ENCODE assay signal across 24 cellular contexts in genomic region chr5:10985711-10986110, GRCh38.
DNase-seq lines count a peak whose midpoint lies in the region; ATAC-seq, FAIRE-seq and TF ChIP-seq lines count a peak whose summit lies in the region.
"Had no signal": no experiment of that assay in that cellular context is flagged by ENCODE, and none has a peak within 500 bp of the region (broad histone marks: within the 10 kb centered on the region; RNA-seq: fewer than 3 reads in every experiment).

No MANE protein-coding gene starts in this region.

- H3K4me3 Mint-ChIP-seq in T-helper 17 cell, result no peak overlapping the region
- H3K4me3 Mint-ChIP-seq: activated B cell treated with CpG ODN at 0.5 μM for 24 hours; activated CD8-positive, alpha-beta memory T cell treated with anti-CD3 and anti-CD28 coated beads, Interleukin-2, amount 10 ng/mL, durations not matched to agents 7 days and 5 days; mesothelial cell of epicardium; naive thymus-derived CD4-positive, alpha-beta T cell; T-cell had no signal

- no peaks in the 10 kb centered on the region for H3K79me2 ChIP-seq in GM23248 (ENCODE audit: insufficient read depth)

- H3K9ac ChIP-seq in GM23248, result no peak overlapping the region

- no peak for DNase-seq in GM12891 (ENCODE audit: insufficient read length, low spot score)
- no peak for DNase-seq in T-helper 17 cell
- no peak for DNase-seq in pons (ENCODE audit: low spot score)
- no peak for DNase-seq in GM23248
- DNase-seq: activated B cell treated with CpG ODN at 0.5 μM for 24 hours; activated CD8-positive, alpha-beta memory T cell treated with anti-CD3 and anti-CD28 coated beads, Interleukin-2, amount 10 ng/mL, durations not matched to agents 7 days and 5 days; activated T-cell treated with anti-CD3 and anti-CD28 coated beads, Interleukin-2, amount 50 U/mL, for 48 hours; CD4-positive, CD25-positive, alpha-beta regulatory T cell; naive thymus-derived CD4-positive, alpha-beta T cell; NCI-H1092 treated with DMSO at 0.1 percent for 48 hours; NCI-H2029; nucleus accumbens; psoas muscle; SJCRH30; T-cell had no signal

- ATAC-seq in GM19351 (IDR thresholded peaks at IDR 0.05; ENCODE audit: unreplicated experiment) (peak; percentile 42), HG02798 (IDR thresholded peaks at IDR 0.05; ENCODE audit: poor library complexity, unreplicated experiment) (peak; percentile 37), HG03520 (IDR thresholded peaks at IDR 0.05; ENCODE audit: unreplicated experiment) (peak; percentile 61), esophagus mucosa (no peak), T-helper 17 cell (no peak)
- ATAC-seq: activated CD8-positive, alpha-beta memory T cell treated with anti-CD3 and anti-CD28 coated beads, Interleukin-2, amount 10 ng/mL, durations not matched to agents 7 days and 5 days; naive thymus-derived CD4-positive, alpha-beta T cell; psoas muscle; T-cell had no signal

- H3F3A ChIP-seq in GM23248 (ENCODE audit: insufficient read depth), result no peaks in the 10 kb centered on the region

- H3K4me3 ChIP-seq in GM23248, result no peak overlapping the region
- H3K4me3 ChIP-seq: HAP-1, psoas muscle, SJCRH30, tibial nerve had no signal

- H3K4me2 ChIP-seq in GM23248 (ENCODE audit: unreplicated experiment), result no peak overlapping the region

- H2AFZ ChIP-seq in GM23248, result no peak overlapping the region

- peaks cover 22% of the 10 kb centered on the region for H3K27me3 ChIP-seq in GM23248 (replicated peaks; ENCODE audit: insufficient read depth)
- H3K27me3 ChIP-seq: SJCRH30 had no signal

- in situ Hi-C loops in GM23248 (cut with MboI), result no loop called here

- WGBS in GM23248 (ENCODE audit: low coverage in 1 of 2, low lambda C conversion rate in 2 of 2, missing lambda C conversion rate in 2 of 2), 2 experiments, result 62 to 63% methylated on average over 2 of the region's 2 CpGs

- H3K36me3 ChIP-seq in GM23248 (ENCODE audit: low read depth), result no peaks in the 10 kb centered on the region
- H3K36me3 ChIP-seq: HAP-1, SJCRH30, tibial nerve had no signal

- no peak for TF ChIP-seq POLR2A in GM12891 (IDR thresholded peaks at IDR 0.05; ENCODE audit: low read depth, low read length)

- FAIRE-seq in GM12891 (lab: Jason Lieb, UNC), result no peak
- FAIRE-seq: A204.1, endometrium had no signal

- H3K27ac ChIP-seq in GM23248, result no peak overlapping the region
- H3K27ac ChIP-seq: psoas muscle, SJCRH30, tibial nerve had no signal

- H3K9me2 ChIP-seq in GM23248 (ENCODE audit: insufficient read depth), result no peaks in the 10 kb centered on the region

- no peaks in the 10 kb centered on the region for H3K4me1 ChIP-seq in GM23248 (ENCODE audit: insufficient read depth)
- H3K4me1 ChIP-seq: HAP-1, psoas muscle, SJCRH30 had no signal

- H3K27me3 Mint-ChIP-seq in T-helper 17 cell, result peaks cover 37% of the 10 kb centered on the region
- H3K27me3 Mint-ChIP-seq: activated CD8-positive, alpha-beta memory T cell treated with anti-CD3 and anti-CD28 coated beads, Interleukin-2, amount 10 ng/mL, durations not matched to agents 7 days and 5 days had no signal

- peaks cover 7% of the 10 kb centered on the region for H3K36me3 Mint-ChIP-seq in T-helper 17 cell (ENCODE audit: low read depth)
- H3K36me3 Mint-ChIP-seq: activated CD8-positive, alpha-beta memory T cell treated with anti-CD3 and anti-CD28 coated beads, Interleukin-2, amount 10 ng/mL, durations not matched to agents 7 days and 5 days; CD4-positive, CD25-positive, alpha-beta regulatory T cell; mesothelial cell of epicardium; naive thymus-derived CD4-positive, alpha-beta T cell; T-cell had no signal

- no peak overlapping the region for H3K27ac Mint-ChIP-seq in T-helper 17 cell
- H3K27ac Mint-ChIP-seq: activated B cell treated with CpG ODN at 0.5 μM for 24 hours; activated CD8-positive, alpha-beta memory T cell treated with anti-CD3 and anti-CD28 coated beads, Interleukin-2, amount 10 ng/mL, durations not matched to agents 7 days and 5 days; CD4-positive, CD25-positive, alpha-beta regulatory T cell; mesothelial cell of epicardium; naive thymus-derived CD4-positive, alpha-beta T cell; T-cell had no signal

- H4K20me1 ChIP-seq in GM23248 (ENCODE audit: insufficient read depth), result no peaks in the 10 kb centered on the region

- H3K4me1 Mint-ChIP-seq in T-helper 17 cell, result peaks cover 14% of the 10 kb centered on the region

- H3K9me3 ChIP-seq in T-helper 17 cell (ENCODE audit: control insufficient read depth, low read length, poor library complexity, severe bottlenecking) (no peaks in the 10 kb centered on the region), GM23248 (ENCODE audit: low read depth) (no peaks in the 10 kb centered on the region)
- H3K9me3 ChIP-seq: HAP-1, psoas muscle, SJCRH30, tibial nerve had no signal

TF ChIP-seq in GM12891, 5 proteins besides CTCF, POLR2A, EP300 and RAD21:
- TF ChIP-seq PAX5 (IDR thresholded peaks at IDR 0.05; ENCODE audit: insufficient read depth, low read length, severe bottlenecking), result no peak
- TF ChIP-seq POU2F2 (IDR thresholded peaks at IDR 0.05; ENCODE audit: low read depth, low read length), result no peak
- TF ChIP-seq SPI1 (IDR thresholded peaks at IDR 0.05; ENCODE audit: low read depth, low read length), result peak; percentile 79
- TF ChIP-seq POLR2AphosphoS5 (IDR thresholded peaks at IDR 0.05; ENCODE audit: low read depth, low read length), result no peak
- no peak for TF ChIP-seq TAF1 (IDR thresholded peaks at IDR 0.05; ENCODE audit: low read depth, low read length)

Comparison
In these comparisons a context has a peak if more than half of its experiments do, and no peak if none do; other contexts are left out.
1. ATAC-seq: peak in GM19351 (single experiment), HG02798 (single experiment) and HG03520 (single experiment); none in esophagus mucosa (single experiment) and T-helper 17 cell (single experiment).